ENCODE assay signal across 28 cellular contexts in the genomic region with DNA sequence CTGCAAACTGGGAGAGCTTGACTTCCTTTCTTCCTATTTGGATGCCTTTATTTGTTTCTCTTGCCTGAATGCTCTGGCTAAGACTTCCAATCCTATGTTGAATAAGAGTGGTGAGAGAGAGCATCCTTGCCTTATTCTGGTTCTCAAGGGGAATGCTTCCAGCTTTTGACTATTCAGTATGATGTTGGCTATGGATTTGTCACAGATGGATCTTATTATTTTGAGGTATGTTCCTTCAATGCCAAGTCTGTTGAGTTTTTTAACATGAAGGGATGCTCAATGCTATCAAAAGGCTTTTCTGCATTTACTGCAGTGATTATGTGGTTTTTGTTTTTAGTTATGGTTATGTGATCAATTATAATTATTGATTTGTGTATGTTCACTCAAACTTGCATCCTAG.
"Had no signal": no experiment of that assay in that cellular context is flagged by ENCODE, and none has a peak within 500 bp of the region (broad histone marks: within the 10 kb centered on the region; RNA-seq: fewer than 3 reads in every experiment).

No MANE protein-coding gene starts in this region.

- H3K9me3 ChIP-seq: suprapubic skin, testis, thoracic aorta, thyroid gland, tibial artery, tibial nerve, transverse colon, upper lobe of left lung, upper lobe of right lung, uterus, vagina had no signal

- H3K4me3 ChIP-seq: stomach, suprapubic skin, testis, thoracic aorta, thyroid gland, tibial artery, tibial nerve, transverse colon, upper lobe of left lung, upper lobe of right lung, uterus, vagina had no signal

- H3K27me3 ChIP-seq: stomach, suprapubic skin, testis, thyroid gland, tibial artery, tibial nerve, transverse colon, upper lobe of left lung, upper lobe of right lung, uterus, vagina had no signal

- H3K4me3 Mint-ChIP-seq: stimulated activated effector memory CD8-positive, alpha-beta T cell treated with anti-CD3 and anti-CD28 coated beads, Interleukin-12 subunit alpha, Interleukin-12 subunit beta, amount 100 ng/mL, for 72 hours; stimulated activated memory B cell treated with anti-CD40 and anti-IgM and Interleukin-4, amounts not matched to agents 10 μg/mL and 1 μg/mL and 100 μg/mL, for 72 hours; stimulated activated naive B cell treated with anti-CD40 and anti-IgM and Interleukin-4, amounts not matched to agents 10 μg/mL and 1 μg/mL and 100 μg/mL, for 72 hours; stimulated activated naive CD8-positive, alpha-beta T cell treated with anti-CD3 and anti-CD28 coated beads, Interleukin-15, amount 100 ng/mL, for 72 hours; stimulated activated naive CD8-positive, alpha-beta T cell treated with anti-CD3 and anti-CD28 coated beads, Interleukin-15, Interleukin-2, amounts not matched to agents 100 ng/mL and 50 ng/mL, for 24 hours; type B pancreatic cell had no signal

- ATAC-seq: stimulated activated effector memory CD8-positive, alpha-beta T cell treated with anti-CD3 and anti-CD28 coated beads, Interleukin-12 subunit alpha, Interleukin-12 subunit beta, amount 100 ng/mL, for 72 hours; stimulated activated memory B cell treated with anti-CD40 and anti-IgM and Interleukin-4, amounts not matched to agents 10 μg/mL and 1 μg/mL and 100 μg/mL, for 72 hours; stimulated activated naive B cell treated with anti-CD40 and anti-IgM and Interleukin-4, amounts not matched to agents 10 μg/mL and 1 μg/mL and 100 μg/mL, for 72 hours; stimulated activated naive CD8-positive, alpha-beta T cell treated with anti-CD3 and anti-CD28 coated beads, Interleukin-15, amount 100 ng/mL, for 72 hours; stimulated activated naive CD8-positive, alpha-beta T cell treated with anti-CD3 and anti-CD28 coated beads, Interleukin-15, Interleukin-2, amounts not matched to agents 100 U/mL and 50 U/mL, for 24 hours; upper lobe of right lung had no signal

- H3K4me1 ChIP-seq: stomach, suprapubic skin, testis, thyroid gland, tibial artery, tibial nerve, transverse colon, upper lobe of left lung, upper lobe of right lung, uterus, vagina had no signal

- H3K36me3 Mint-ChIP-seq: stimulated activated effector memory CD8-positive, alpha-beta T cell treated with anti-CD3 and anti-CD28 coated beads, Interleukin-12 subunit alpha, Interleukin-12 subunit beta, amount 100 ng/mL, for 72 hours; stimulated activated memory B cell treated with anti-CD40 and anti-IgM and Interleukin-4, amounts not matched to agents 10 μg/mL and 1 μg/mL and 100 μg/mL, for 72 hours; stimulated activated naive B cell treated with anti-CD40 and anti-IgM and Interleukin-4, amounts not matched to agents 10 μg/mL and 1 μg/mL and 100 μg/mL, for 72 hours had no signal

- H3K4me1 Mint-ChIP-seq: stimulated activated effector memory CD8-positive, alpha-beta T cell treated with anti-CD3 and anti-CD28 coated beads, Interleukin-12 subunit alpha, Interleukin-12 subunit beta, amount 100 ng/mL, for 72 hours; stimulated activated memory B cell treated with anti-CD40 and anti-IgM and Interleukin-4, amounts not matched to agents 10 μg/mL and 1 μg/mL and 100 μg/mL, for 72 hours; stimulated activated naive CD8-positive, alpha-beta T cell treated with anti-CD3 and anti-CD28 coated beads, Interleukin-15, amount 100 ng/mL, for 72 hours had no signal

- H3K36me3 ChIP-seq: stomach, suprapubic skin, thoracic aorta, thyroid gland, tibial artery, tibial nerve, transverse colon, upper lobe of left lung, upper lobe of right lung, uterus, vagina had no signal

- DNase-seq: stimulated activated CD4-positive, alpha-beta T cell treated with anti-CD3 and anti-CD28 coated beads, Interleukin-2, amount 100 ng/mL, for 48 hours; stimulated activated CD4-positive, alpha-beta T cell treated with anti-CD3 and anti-CD28 coated beads, Interleukin-4, amount 100 ng/mL, for 1 hour; stimulated activated CD4-positive, alpha-beta T cell treated with anti-CD3 and anti-CD28 coated beads, Interleukin-4, amount 100 ng/mL, for 24 hours; stimulated activated CD4-positive, alpha-beta T cell treated with anti-CD3 and anti-CD28 coated beads, Interleukin-4, amount 100 ng/mL, for 4 hours; stimulated activated CD8-positive, alpha-beta memory T cell treated with anti-CD3 and anti-CD28 coated beads, Interleukin-4, amount 100 ng/mL, for 48 hours; stimulated activated naive B cell treated with anti-CD40 and anti-IgM and Interleukin-4, amounts not matched to agents 10 μg/mL and 1 μg/mL and 100 μg/mL, for 72 hours; stimulated activated naive CD4-positive, alpha-beta T cell; stimulated activated naive CD4-positive, alpha-beta T cell treated with Interleukin-2 at 50 U/mL for 16 hours; stimulated activated naive CD8-positive, alpha-beta T cell treated with anti-CD3 and anti-CD28 coated beads, Interleukin-15, amount 100 ng/mL, for 72 hours; stimulated activated naive CD8-positive, alpha-beta T cell treated with anti-CD3 and anti-CD28 coated beads, Interleukin-15, Interleukin-2, amounts not matched to agents 100 U/mL and 50 U/mL, for 24 hours; stomach; substantia nigra; testis; thyroid gland; tibial artery; transverse colon; trophoblast cell; upper lobe of left lung; upper lobe of right lung; uterus had no signal

- H3K27me3 Mint-ChIP-seq: stimulated activated memory B cell treated with anti-CD40 and anti-IgM and Interleukin-4, amounts not matched to agents 10 μg/mL and 1 μg/mL and 100 μg/mL, for 72 hours; stimulated activated naive CD8-positive, alpha-beta T cell treated with anti-CD3 and anti-CD28 coated beads, Interleukin-15, amount 100 ng/mL, for 72 hours; stimulated activated naive CD8-positive, alpha-beta T cell treated with anti-CD3 and anti-CD28 coated beads, Interleukin-15, Interleukin-2, amounts not matched to agents 100 ng/mL and 50 ng/mL, for 24 hours; type B pancreatic cell had no signal

- H3K9me3 Mint-ChIP-seq: stimulated activated naive CD8-positive, alpha-beta T cell treated with anti-CD3 and anti-CD28 coated beads, Interleukin-15, amount 100 ng/mL, for 72 hours had no signal

- H3K27ac Mint-ChIP-seq: stimulated activated effector memory CD8-positive, alpha-beta T cell treated with anti-CD3 and anti-CD28 coated beads, Interleukin-12 subunit alpha, Interleukin-12 subunit beta, amount 100 ng/mL, for 72 hours; stimulated activated memory B cell treated with anti-CD40 and anti-IgM and Interleukin-4, amounts not matched to agents 10 μg/mL and 1 μg/mL and 100 μg/mL, for 72 hours; stimulated activated naive B cell treated with anti-CD40 and anti-IgM and Interleukin-4, amounts not matched to agents 10 μg/mL and 1 μg/mL and 100 μg/mL, for 72 hours; stimulated activated naive CD8-positive, alpha-beta T cell treated with anti-CD3 and anti-CD28 coated beads, Interleukin-15, amount 100 ng/mL, for 72 hours; stimulated activated naive CD8-positive, alpha-beta T cell treated with anti-CD3 and anti-CD28 coated beads, Interleukin-15, Interleukin-2, amounts not matched to agents 100 ng/mL and 50 ng/mL, for 24 hours; type B pancreatic cell had no signal
